ENCODE assay signal across 31 cellular contexts in the genomic region with DNA sequence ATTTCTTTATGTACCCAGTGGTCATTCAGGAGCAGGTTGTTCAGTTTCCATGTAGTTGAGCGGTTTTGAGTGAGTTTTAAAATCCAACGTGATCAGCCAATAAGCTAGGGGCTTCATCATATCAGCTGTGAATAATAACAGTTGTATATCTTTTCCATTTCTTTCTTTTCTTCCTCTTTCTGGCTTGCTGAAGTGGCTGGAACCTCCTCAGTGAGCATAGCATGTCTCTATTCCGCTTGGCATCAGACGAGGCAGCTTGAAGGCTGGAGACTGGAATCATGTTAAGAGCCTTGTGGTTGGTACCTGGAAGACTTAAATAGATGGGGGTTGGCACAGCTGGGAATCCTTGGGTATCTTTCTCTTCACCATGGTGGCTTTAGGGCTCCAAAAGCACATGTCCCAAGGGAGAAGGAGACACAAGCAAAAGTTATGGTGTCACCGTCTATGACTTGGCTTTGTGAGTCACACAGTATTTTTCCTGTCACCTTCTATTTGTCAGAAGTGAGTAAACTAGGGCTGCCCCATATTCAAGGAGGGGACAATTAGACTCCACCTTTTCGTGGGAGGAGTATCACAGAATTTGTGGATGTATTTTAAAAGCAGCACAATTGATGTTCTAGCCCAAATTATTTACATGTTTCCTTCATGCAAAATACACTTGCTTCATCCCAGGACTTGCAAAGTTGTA. TPM values are rescaled to one million over a fixed set of nuclear protein-coding genes. Genes with fewer than 3 reads are reported as not detected.
DNase-seq lines count a peak whose midpoint lies in the region; ATAC-seq and TF ChIP-seq lines count a peak whose summit lies in the region.
"Had no signal": no experiment of that assay in that cellular context is flagged by ENCODE, and none has a peak within 500 bp of the region (broad histone marks: within the 10 kb centered on the region; RNA-seq: fewer than 3 reads in every experiment).

No MANE protein-coding gene starts in this region.

- H3K79me2 ChIP-seq in GM23248 (ENCODE audit: insufficient read depth), result no peaks in the 10 kb centered on the region
- H3K79me2 ChIP-seq in OCI-LY3 (ENCODE audit: low read length), result no peaks in the 10 kb centered on the region

- no peaks in the 10 kb centered on the region for H3K36me3 ChIP-seq in GM23248 (ENCODE audit: low read depth)
- no peaks in the 10 kb centered on the region for H3K36me3 ChIP-seq in OCI-LY3 (replicated peaks; ENCODE audit: low read depth, low read length)
- H3K36me3 ChIP-seq: gastroesophageal sphincter, HAP-1, neutrophil, right atrium auricular region, SJCRH30, tibial nerve had no signal

- WGBS in GM23248 (ENCODE audit: low coverage in 1 of 2, low lambda C conversion rate in 2 of 2, missing lambda C conversion rate in 2 of 2), 2 experiments, result 37 to 38% methylated on average over 6 of the region's 6 CpGs

- H3K27me3 ChIP-seq in GM23248 (replicated peaks; ENCODE audit: insufficient read depth) (no peaks in the 10 kb centered on the region), OCI-LY3 (ENCODE audit: low read depth, low read length) (no peaks in the 10 kb centered on the region)
- H3K27me3 ChIP-seq: gastroesophageal sphincter, neutrophil, right atrium auricular region, SJCRH30, tibial nerve had no signal

- peaks cover 19% of the 10 kb centered on the region for H3F3A ChIP-seq in GM23248 (ENCODE audit: insufficient read depth)

- no peaks in the 10 kb centered on the region for H3K9me3 Mint-ChIP-seq in activated T-cell treated with anti-CD3 and anti-CD28 coated beads, Interleukin-2, amount 50 U/mL, for 4 hours
- H3K9me3 Mint-ChIP-seq in effector memory CD8-positive, alpha-beta T cell, result no peaks in the 10 kb centered on the region

- H3K36me3 Mint-ChIP-seq in activated T-cell treated with anti-CD3 and anti-CD28 coated beads, Interleukin-2, amount 50 U/mL, for 4 hours (ENCODE audit: insufficient read depth), result no peaks in the 10 kb centered on the region
- no peaks in the 10 kb centered on the region for H3K36me3 Mint-ChIP-seq in effector memory CD8-positive, alpha-beta T cell (ENCODE audit: insufficient read depth)
- H3K36me3 Mint-ChIP-seq: mesothelial cell of epicardium, naive B cell had no signal

- no peak for DNase-seq in activated T-cell treated with anti-CD3 and anti-CD28 coated beads, Interleukin-2, amount 50 U/mL, for 4 hours
- DNase-seq in activated T-cell treated with anti-CD3 and anti-CD28 coated beads, Interleukin-2, amount 50 U/mL, for 1 hour, result no peak
- peak; percentile 16 for DNase-seq in GM23248
- peak; percentile 47 for DNase-seq in myocyte (ENCODE audit: low read depth)
- no peak for DNase-seq in activated effector memory CD4-positive, alpha-beta T cell treated with anti-CD3 and anti-CD28 coated beads, Interleukin-2, amount 50 U/mL, for 16 hours
- DNase-seq in effector memory CD8-positive, alpha-beta T cell, result no peak
- DNase-seq: activated CD4-positive, alpha-beta T cell treated with anti-CD3 and anti-CD28 coated beads, Interleukin-2, amount 50 U/mL, for 48 hours; activated CD8-positive, alpha-beta memory T cell treated with anti-CD3 and anti-CD28 coated beads, Interleukin-2, amount 50 U/mL, for 48 hours; activated naive CD4-positive, alpha-beta T cell; aorta; CD8-positive, alpha-beta memory T cell; Karpas-422; naive B cell; NCI-H1048; NCI-H2107; NCI-H446; NCI-H82; posterior cingulate gyrus; SJCRH30; SW 1271; T-helper 9 cell had no signal

- H3K27me3 Mint-ChIP-seq in activated T-cell treated with anti-CD3 and anti-CD28 coated beads, Interleukin-2, amount 50 U/mL, for 4 hours (ENCODE audit: low read depth), result no peaks in the 10 kb centered on the region
- H3K27me3 Mint-ChIP-seq in effector memory CD8-positive, alpha-beta T cell, result no peaks in the 10 kb centered on the region

- no peaks in the 10 kb centered on the region for H4K20me1 ChIP-seq in GM23248 (ENCODE audit: insufficient read depth)
- no peaks in the 10 kb centered on the region for H4K20me1 ChIP-seq in OCI-LY3 (ENCODE audit: insufficient read depth, low read length)

- no peak overlapping the region for H2AFZ ChIP-seq in GM23248
- no peak overlapping the region for H2AFZ ChIP-seq in OCI-LY3 (ENCODE audit: low read depth, low read length)

- in situ Hi-C loops in GM23248 (cut with MboI), result no loop called here

- H3K9me3 ChIP-seq in GM23248 (ENCODE audit: low read depth), result no peaks in the 10 kb centered on the region
- no peaks in the 10 kb centered on the region for H3K9me3 ChIP-seq in OCI-LY3 (ENCODE audit: insufficient read depth, low read length)
- H3K9me3 ChIP-seq: gastroesophageal sphincter, HAP-1, neutrophil, SJCRH30, tibial nerve had no signal

- H3K9me2 ChIP-seq in GM23248 (ENCODE audit: insufficient read depth), result no peaks in the 10 kb centered on the region

- no peak overlapping the region for H3K27ac Mint-ChIP-seq in effector memory CD8-positive, alpha-beta T cell
- H3K27ac Mint-ChIP-seq: CD8-positive, alpha-beta memory T cell; mesothelial cell of epicardium; naive B cell had no signal

- H3K4me2 ChIP-seq in GM23248 (ENCODE audit: unreplicated experiment) (no peak overlapping the region), OCI-LY3 (ENCODE audit: low read length) (peak overlapping the region; percentile 8; the same call in 1 of the 2 replicates)
- H3K4me2 ChIP-seq: smooth muscle cell had no signal

- H3K4me1 Mint-ChIP-seq in activated T-cell treated with anti-CD3 and anti-CD28 coated beads, Interleukin-2, amount 50 U/mL, for 4 hours (ENCODE audit: low read depth), result peaks cover 3% of the 10 kb centered on the region
- no peaks in the 10 kb centered on the region for H3K4me1 Mint-ChIP-seq in effector memory CD8-positive, alpha-beta T cell (ENCODE audit: low read depth in 2 of 2)
- H3K4me1 Mint-ChIP-seq: CD8-positive, alpha-beta memory T cell; mesothelial cell of epicardium had no signal

- H3K9ac ChIP-seq in GM23248 (no peak overlapping the region), OCI-LY3 (ENCODE audit: low read length) (no peak overlapping the region)

- no peak overlapping the region for H3K4me3 Mint-ChIP-seq in activated T-cell treated with anti-CD3 and anti-CD28 coated beads, Interleukin-2, amount 50 U/mL, for 4 hours
- no peak overlapping the region for H3K4me3 Mint-ChIP-seq in effector memory CD8-positive, alpha-beta T cell
- H3K4me3 Mint-ChIP-seq: CD8-positive, alpha-beta memory T cell; mesothelial cell of epicardium; naive B cell had no signal

- no peak overlapping the region for H3K27ac ChIP-seq in GM23248
- H3K27ac ChIP-seq in OCI-LY3 (ENCODE audit: low read length), result no peak overlapping the region
- H3K27ac ChIP-seq: gastroesophageal sphincter, neutrophil, right atrium auricular region, SJCRH30 had no signal

- H3K4me3 ChIP-seq in GM23248 (no peak overlapping the region), OCI-LY3 (ENCODE audit: low read length) (no peak overlapping the region)
- H3K4me3 ChIP-seq: gastroesophageal sphincter, HAP-1, right atrium auricular region, SJCRH30, smooth muscle cell, tibial nerve had no signal

- H3K4me1 ChIP-seq in GM23248 (ENCODE audit: insufficient read depth) (no peaks in the 10 kb centered on the region; the same call in 1 of the 2 replicates), OCI-LY3 (ENCODE audit: low read length) (no peaks in the 10 kb centered on the region)
- H3K4me1 ChIP-seq: gastroesophageal sphincter, HAP-1, right atrium auricular region, SJCRH30, tibial nerve had no signal

- ATAC-seq in activated T-cell treated with anti-CD3 and anti-CD28 coated beads, Interleukin-2, amount 50 U/mL, for 4 hours, result peak; percentile 82 to 93
- ATAC-seq in GM19397 (IDR thresholded peaks at IDR 0.05; ENCODE audit: unreplicated experiment), result no peak
- ATAC-seq in effector memory CD8-positive, alpha-beta T cell (replicated peaks), result no peak
- ATAC-seq: gastroesophageal sphincter had no signal

- no peak for TF ChIP-seq CTCF in OCI-LY3 (IDR thresholded peaks at IDR 0.05; ENCODE audit: low read depth, low read length)

RNA-seq across cellular contexts. Expression of a gene that starts 38.0 kb away (rescaled TPM):
- 10 to 100 TPM in 2 of 3 donors, 1 to 10 TPM in 1; 9.6 to 12.2 (median 10.1) TPM for total RNA-seq in activated T-cell treated with anti-CD3 and anti-CD28 coated beads, Interleukin-2, amount 50 U/mL, for 4 hours
- total RNA-seq in GM23248 (2014; rRNA removed; shearing (Covaris generic)), result 0.22 and 5.1 TPM in 2 replicates
- 0.93 and 1.1 TPM in 2 replicates for polyA plus RNA-seq in GM23248 (2016; fragmentation: Nextera tagmentation; extraction: Ambion mirVana)
- 11.3 and 17.3 TPM in 2 replicates for total RNA-seq in myocyte
- 8.1 TPM for polyA plus RNA-seq in myocyte (2012)
- polyA plus RNA-seq: endothelial cell of umbilical vein had no signal

Comparison
In these comparisons a context has a peak if more than half of its experiments do, and no peak if none do; other contexts are left out.
1. ATAC-seq: peak in activated T-cell treated with anti-CD3 and anti-CD28 coated beads, Interleukin-2, amount 50 U/mL, for 4 hours (2 of 2); none in GM19397 (single experiment) and effector memory CD8-positive, alpha-beta T cell (single experiment).
2. DNase-seq: peak in GM23248 (single experiment) and myocyte (single experiment); none in activated T-cell treated with anti-CD3 and anti-CD28 coated beads, Interleukin-2, amount 50 U/mL, for 4 hours (single experiment), activated T-cell treated with anti-CD3 and anti-CD28 coated beads, Interleukin-2, amount 50 U/mL, for 1 hour (single experiment), activated effector memory CD4-positive, alpha-beta T cell treated with anti-CD3 and anti-CD28 coated beads, Interleukin-2, amount 50 U/mL, for 16 hours (single experiment) and effector memory CD8-positive, alpha-beta T cell (0 of 3).